Comparison of ENCODE assay signal across 21 cellular contexts in the genomic region with DNA sequence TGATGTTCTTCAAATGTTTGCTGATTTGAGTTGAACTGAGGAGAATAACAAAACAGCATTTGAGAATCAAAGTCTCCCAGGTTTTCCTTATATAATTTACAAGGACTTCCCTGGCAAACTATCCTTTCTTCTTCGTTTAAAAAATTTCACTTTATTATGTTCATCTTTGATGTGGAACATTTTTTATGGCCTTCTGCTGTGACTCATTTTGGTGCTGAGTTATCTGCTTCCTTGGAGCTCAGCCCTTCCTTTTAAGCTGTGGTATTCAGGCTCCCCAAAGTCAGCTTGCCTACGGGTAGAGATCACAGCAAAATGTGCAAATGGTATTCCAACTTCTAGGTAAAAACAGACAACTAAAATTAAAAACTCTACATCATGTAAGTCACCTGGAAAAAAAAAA. TPM values are rescaled to one million over a fixed set of nuclear protein-coding genes. Genes with fewer than 3 reads are reported as not detected.
DNase-seq lines count a peak whose midpoint lies in the region; ATAC-seq, FAIRE-seq and TF ChIP-seq lines count a peak whose summit lies in the region.
"Had no signal": no experiment of that assay in that cellular context is flagged by ENCODE, and none has a peak within 500 bp of the region (broad histone marks: within the 10 kb centered on the region; RNA-seq: fewer than 3 reads in every experiment).

No MANE protein-coding gene starts in this region.

- H3K4me3 ChIP-seq in BJ (ENCODE audit: low read depth, low read length) (no peak overlapping the region), PC-3 (ENCODE audit: low read length) (no peak overlapping the region)
- H3K4me3 ChIP-seq: hepatocyte, stomach, vagina had no signal

- FAIRE-seq in endometrium (lab: Jason Lieb, UNC), result peak; percentile 94
- FAIRE-seq: HTR-8/SVneo had no signal

- no peak overlapping the region for H3K27ac ChIP-seq in PC-3 (ENCODE audit: low read length)
- H3K27ac ChIP-seq: hepatocyte, parathyroid adenoma, stomach, vagina had no signal

- H3K27me3 Mint-ChIP-seq in activated CD8-positive, alpha-beta memory T cell treated with anti-CD3 and anti-CD28 coated beads, Interleukin-2, amount 10 ng/mL, durations not matched to agents 7 days and 5 days, result peaks cover 10% of the 10 kb centered on the region

- BruUV-seq in PC-3 (replicated peaks; lab: Mats Ljungman, UMichigan), result no TSS peak

- no peaks in the 10 kb centered on the region for H3K9me3 Mint-ChIP-seq in activated CD8-positive, alpha-beta memory T cell treated with anti-CD3 and anti-CD28 coated beads, Interleukin-2, amount 10 ng/mL, durations not matched to agents 7 days and 5 days (ENCODE audit: low read depth)
- H3K9me3 Mint-ChIP-seq: activated T-helper 2 cell treated with anti-CD3 and anti-CD28 coated beads, Interferon-gamma antibody, Interleukin-2, Interleukin-4, amounts not matched to agents 10 μg/mL and 5 μg/mL and 100 μg/mL, durations not matched to agents 14 hours and 24 hours and 36 hours; dendritic cell treated with granulocyte-macrophage colony-stimulating factor and Interleukin-4, amounts not matched to agents 40 ng/mL and 50 ng/mL, for 4 days had no signal

- H3K27me3 ChIP-seq in BJ (ENCODE audit: control insufficient read depth, insufficient read depth, low read length) (no peaks in the 10 kb centered on the region), PC-3 (ENCODE audit: low read length) (peaks cover 53% of the 10 kb centered on the region)
- H3K27me3 ChIP-seq: BE2C, vagina had no signal

- TF ChIP-seq CTCF in BJ (IDR thresholded peaks at IDR 0.05; ENCODE audit: insufficient read depth, low read depth, low read length), result no peak
- no peak for TF ChIP-seq CTCF in PC-3 (conservative IDR thresholded peaks at IDR 0.05; ENCODE audit: low read depth, low read length)
- TF ChIP-seq CTCF in omental fat pad (IDR thresholded peaks at IDR 0.05), result no peak

- no peak overlapping the region for H3K27ac Mint-ChIP-seq in activated CD8-positive, alpha-beta memory T cell treated with anti-CD3 and anti-CD28 coated beads, Interleukin-2, amount 10 ng/mL, durations not matched to agents 7 days and 5 days
- H3K27ac Mint-ChIP-seq: activated CD8-positive, alpha-beta T cell treated with anti-CD3 and anti-CD28 coated beads, Interleukin-2, amount 10 ng/mL, durations not matched to agents 7 days and 5 days; activated T-helper 2 cell treated with anti-CD3 and anti-CD28 coated beads, Interferon-gamma antibody, Interleukin-2, Interleukin-4, amounts not matched to agents 10 μg/mL and 5 μg/mL and 100 μg/mL, durations not matched to agents 14 hours and 24 hours and 36 hours; dendritic cell treated with granulocyte-macrophage colony-stimulating factor and Interleukin-4, amounts not matched to agents 40 ng/mL and 50 ng/mL, for 4 days had no signal

- H3K36me3 ChIP-seq in BJ (ENCODE audit: control insufficient read depth, insufficient read depth, low read length) (no peaks in the 10 kb centered on the region), PC-3 (ENCODE audit: low read depth, low read length) (no peaks in the 10 kb centered on the region)
- H3K36me3 ChIP-seq: BE2C, stomach, vagina had no signal

- DNase-seq in BJ (ENCODE audit: low read depth) (peak; percentile 30), PC-3 (peak; percentile 15), omental fat pad (ENCODE audit: low spot score) (no peak), hippocampal formation (lab: John Stamatoyannopoulos, UW) (no peak)
- no peak for DNase-seq in activated CD8-positive, alpha-beta memory T cell treated with anti-CD3 and anti-CD28 coated beads, Interleukin-2, amount 10 ng/mL, durations not matched to agents 7 days and 5 days
- no peak for DNase-seq in activated CD4-positive, alpha-beta T cell treated with anti-CD3 and anti-CD28 coated beads for 4 hours
- DNase-seq: activated CD8-positive, alpha-beta T cell treated with anti-CD3 and anti-CD28 coated beads, Interleukin-2, amount 10 ng/mL, durations not matched to agents 7 days and 5 days; BE2C; MM.1S; NCI-H187 treated with DMSO at 0.1 percent for 48 hours; NCI-H510A; stimulated activated CD4-positive, alpha-beta T cell treated with anti-CD3 and anti-CD28 coated beads, Interleukin-12 subunit alpha, Interleukin-12 subunit beta, amount 100 ng/mL, for 4 hours; stomach had no signal

- no peaks in the 10 kb centered on the region for H3F3A ChIP-seq in PC-3 (ENCODE audit: low read length, unreplicated experiment)

- POLR2A ChIA-PET in BJ (lab: Charles Lee), result no interaction called here
- POLR2A ChIA-PET in PC-3 (lab: Charles Lee; ENCODE audit: unreplicated experiment), result no interaction called here

- no peak for ATAC-seq in PC-3
- peak; percentile 66 for ATAC-seq in omental fat pad (ENCODE audit: low FRiP score)
- no peak for ATAC-seq in GM21717 (IDR thresholded peaks at IDR 0.05; ENCODE audit: unreplicated experiment)
- no peak for ATAC-seq in activated CD8-positive, alpha-beta memory T cell treated with anti-CD3 and anti-CD28 coated beads, Interleukin-2, amount 10 ng/mL, durations not matched to agents 7 days and 5 days
- ATAC-seq: activated CD8-positive, alpha-beta T cell treated with anti-CD3 and anti-CD28 coated beads, Interleukin-2, amount 10 ng/mL, durations not matched to agents 7 days and 5 days had no signal

- H3K9ac ChIP-seq in PC-3 (ENCODE audit: low read length), result no peak overlapping the region
- H3K9ac ChIP-seq: parathyroid adenoma had no signal

- H3K79me2 ChIP-seq in PC-3 (ENCODE audit: low read length), result no peaks in the 10 kb centered on the region
- H3K79me2 ChIP-seq: hepatocyte, parathyroid adenoma had no signal

- no peak overlapping the region for H2AFZ ChIP-seq in PC-3 (ENCODE audit: low read length)
- H2AFZ ChIP-seq: hepatocyte, parathyroid adenoma had no signal

- H3K36me3 Mint-ChIP-seq in activated CD8-positive, alpha-beta memory T cell treated with anti-CD3 and anti-CD28 coated beads, Interleukin-2, amount 10 ng/mL, durations not matched to agents 7 days and 5 days, result no peaks in the 10 kb centered on the region

- CTCF ChIA-PET in BJ (lab: Yijun Ruan, JAX), result no interaction called here
- CTCF ChIA-PET in PC-3 (lab: Charles Lee), result interaction anchor here (0.7 kb wide), 1 partner anchor 993 kb away, joined by 3 read pairs; no protein-coding TSS in a partner anchor
- CTCF ChIA-PET in activated CD8-positive, alpha-beta memory T cell treated with anti-CD3 and anti-CD28 coated beads, Interleukin-2, amount 10 ng/mL, durations not matched to agents 7 days and 5 days (lab: Charles Lee), result no interaction called here

- no peak overlapping the region for H3K4me3 Mint-ChIP-seq in activated CD8-positive, alpha-beta memory T cell treated with anti-CD3 and anti-CD28 coated beads, Interleukin-2, amount 10 ng/mL, durations not matched to agents 7 days and 5 days
- H3K4me3 Mint-ChIP-seq: activated CD8-positive, alpha-beta T cell treated with anti-CD3 and anti-CD28 coated beads, Interleukin-2, amount 10 ng/mL, durations not matched to agents 7 days and 5 days; dendritic cell treated with granulocyte-macrophage colony-stimulating factor and Interleukin-4, amounts not matched to agents 40 ng/mL and 50 ng/mL, for 4 days had no signal

- H4K20me1 ChIP-seq in PC-3 (ENCODE audit: low read length), result no peaks in the 10 kb centered on the region

- H3K9me3 ChIP-seq in PC-3 (ENCODE audit: low read length), result no peaks in the 10 kb centered on the region
- H3K9me3 ChIP-seq: BE2C, stomach, vagina had no signal

- H3K4me1 ChIP-seq in PC-3 (ENCODE audit: insufficient read depth, low read length), result no peaks in the 10 kb centered on the region
- H3K4me1 ChIP-seq: BE2C, parathyroid adenoma, vagina had no signal

- intact Hi-C loops in PC-3 (cut with micrococcal nuclease), result no loop called here

- no peaks in the 10 kb centered on the region for H3K4me1 Mint-ChIP-seq in activated CD8-positive, alpha-beta memory T cell treated with anti-CD3 and anti-CD28 coated beads, Interleukin-2, amount 10 ng/mL, durations not matched to agents 7 days and 5 days

- H3K4me2 ChIP-seq in PC-3 (ENCODE audit: low read length), result no peak overlapping the region
- H3K4me2 ChIP-seq: hepatocyte had no signal

- no peaks in the 10 kb centered on the region for H3K9me2 ChIP-seq in PC-3 (replicated peaks; ENCODE audit: low read length)

RNA-seq across cellular contexts. Expression of gene ANO4, which starts 1.4 kb away (rescaled TPM):
- 7.1 and 8.0 TPM in 2 replicates for polyA plus RNA-seq in BJ (2011; rRNA removed)
- polyA minus RNA-seq in BJ (2011; rRNA and poly(A)+ RNA removed), result 9.3 and 11.3 TPM in 2 replicates
- total RNA-seq in PC-3 (2014; rRNA removed) (not detected in 2 replicates), omental fat pad (1 to 10 TPM in 3 of 4 donors, under 1 TPM in 1; 0.56 to 2.4 (median 1.1) TPM)
- total RNA-seq in activated CD8-positive, alpha-beta memory T cell treated with anti-CD3 and anti-CD28 coated beads, Interleukin-2, amount 10 ng/mL, durations not matched to agents 7 days and 5 days, result not detected
- total RNA-seq: activated CD8-positive, alpha-beta T cell treated with anti-CD3 and anti-CD28 coated beads, Interleukin-2, amount 10 ng/mL, durations not matched to agents 7 days and 5 days; activated T-helper 2 cell treated with anti-CD3 and anti-CD28 coated beads, Interferon-gamma antibody, Interleukin-2, Interleukin-4, amounts not matched to agents 10 μg/mL and 5 μg/mL and 100 μg/mL, durations not matched to agents 14 hours and 24 hours and 36 hours had no signal
- polyA plus RNA-seq: stomach had no signal

Comparison
In these comparisons a context has a peak if more than half of its experiments do, and no peak if none do; other contexts are left out.
1. DNase-seq: peak in BJ (single experiment) and PC-3 (single experiment); none in omental fat pad (single experiment), hippocampal formation (0 of 2), activated CD8-positive, alpha-beta memory T cell treated with anti-CD3 and anti-CD28 coated beads, Interleukin-2, amount 10 ng/mL, durations not matched to agents 7 days and 5 days (single experiment) and activated CD4-positive, alpha-beta T cell treated with anti-CD3 and anti-CD28 coated beads for 4 hours (0 of 2).